11 cellular contexts compared by ENCODE assay signal in genomic region chr20:59820204-59821041, GRCh38.
DNase-seq lines count a peak whose midpoint lies in the region; ATAC-seq and TF ChIP-seq lines count a peak whose summit lies in the region.
"Had no signal": no experiment of that assay in that cellular context is flagged by ENCODE, and none has a peak within 500 bp of the region (broad histone marks: within the 10 kb centered on the region; RNA-seq: fewer than 3 reads in every experiment).

No MANE protein-coding gene starts in this region.

- no peak for TF ChIP-seq POLR2A in Peyer's patch (IDR thresholded peaks at IDR 0.05)

- no peak overlapping the region for H2AFZ ChIP-seq in Karpas-422 (ENCODE audit: low read length)
- H2AFZ ChIP-seq: parathyroid adenoma had no signal

- H3K4me3 ChIP-seq in Peyer's patch (no peak overlapping the region), Karpas-422 (ENCODE audit: low read length) (no peak overlapping the region)

- H3K27me3 Mint-ChIP-seq in stimulated activated memory B cell treated with anti-CD40 and anti-IgM and Interleukin-4, amounts not matched to agents 10 μg/mL and 1 μg/mL and 100 μg/mL, for 72 hours = peaks cover 10% of the 10 kb centered on the region

- no peak overlapping the region for H3K9ac ChIP-seq in Karpas-422 (ENCODE audit: low read length)
- H3K9ac ChIP-seq: parathyroid adenoma had no signal

- H3K36me3 Mint-ChIP-seq in stimulated activated memory B cell treated with anti-CD40 and anti-IgM and Interleukin-4, amounts not matched to agents 10 μg/mL and 1 μg/mL and 100 μg/mL, for 72 hours = no peaks in the 10 kb centered on the region

- H3K4me2 ChIP-seq in Karpas-422 (ENCODE audit: low read depth, low read length, poor library complexity, severe bottlenecking) = no peak overlapping the region

- H3K79me2 ChIP-seq in Karpas-422 (ENCODE audit: low read length) = no peaks in the 10 kb centered on the region
- H3K79me2 ChIP-seq: parathyroid adenoma had no signal

- H3K9me3 ChIP-seq in Peyer's patch (no peaks in the 10 kb centered on the region), Karpas-422 (ENCODE audit: low read length) (no peaks in the 10 kb centered on the region)

- H3K9me2 ChIP-seq in Karpas-422 (replicated peaks; ENCODE audit: insufficient read depth, low read length) = no peaks in the 10 kb centered on the region

- H3K4me1 ChIP-seq in Peyer's patch (peaks cover 0 to 28% (median 4%) of the 10 kb centered on the region in 4 donors), Karpas-422 (ENCODE audit: low read length) (no peaks in the 10 kb centered on the region)
- H3K4me1 ChIP-seq: parathyroid adenoma had no signal

- no peak for TF ChIP-seq CTCF in Peyer's patch (IDR thresholded peaks at IDR 0.05)

- H3K4me1 Mint-ChIP-seq in stimulated activated memory B cell treated with anti-CD40 and anti-IgM and Interleukin-4, amounts not matched to agents 10 μg/mL and 1 μg/mL and 100 μg/mL, for 72 hours = no peaks in the 10 kb centered on the region

- H3K27me3 ChIP-seq in Peyer's patch (no peaks in the 10 kb centered on the region), Karpas-422 (ENCODE audit: low read length) (no peaks in the 10 kb centered on the region)

- DNase-seq in NCI-H1105 treated with DMSO at 0.1 percent for 48 hours (lab: John Stamatoyannopoulos, UW) (peak; percentile 88), Peyer's patch (peak; percentile 13 to 74 (median 68)), left ventricle myocardium superior (peak; percentile 84), mesenteric fat pad (ENCODE audit: low spot score) (no peak), Karpas-422 (no peak)
- DNase-seq: foreskin fibroblast, GDM1, NCI-H1048 had no signal

- H3K4me3 Mint-ChIP-seq in stimulated activated memory B cell treated with anti-CD40 and anti-IgM and Interleukin-4, amounts not matched to agents 10 μg/mL and 1 μg/mL and 100 μg/mL, for 72 hours = no peak overlapping the region

- peak overlapping the region in 1 of 4 donors; percentile 25 for H3K27ac ChIP-seq in Peyer's patch
- no peak overlapping the region for H3K27ac ChIP-seq in Karpas-422 (ENCODE audit: low read length)
- H3K27ac ChIP-seq: parathyroid adenoma had no signal

- ATAC-seq in left ventricle myocardium superior (peak; percentile 87), GM19452 (IDR thresholded peaks at IDR 0.05; ENCODE audit: unreplicated experiment) (no peak)
- ATAC-seq in stimulated activated memory B cell treated with anti-CD40 and anti-IgM and Interleukin-4, amounts not matched to agents 10 μg/mL and 1 μg/mL and 100 μg/mL, for 72 hours = peak; percentile 11

- intact Hi-C loops in left ventricle myocardium superior (cut with micrococcal nuclease) = no loop called here

- no peaks in the 10 kb centered on the region for H3K9me3 Mint-ChIP-seq in stimulated activated memory B cell treated with anti-CD40 and anti-IgM and Interleukin-4, amounts not matched to agents 10 μg/mL and 1 μg/mL and 100 μg/mL, for 72 hours

- H3K36me3 ChIP-seq in Peyer's patch = no peaks in the 10 kb centered on the region
- no peaks in the 10 kb centered on the region for H3K36me3 ChIP-seq in Karpas-422 (ENCODE audit: insufficient read depth, low read length)

- H4K20me1 ChIP-seq in Karpas-422 (ENCODE audit: insufficient read depth, low read depth, low read length) = no peaks in the 10 kb centered on the region

- H3K27ac Mint-ChIP-seq in stimulated activated memory B cell treated with anti-CD40 and anti-IgM and Interleukin-4, amounts not matched to agents 10 μg/mL and 1 μg/mL and 100 μg/mL, for 72 hours = no peak overlapping the region

Comparison
In these comparisons a context has a peak if more than half of its experiments do, and no peak if none do; other contexts are left out.
1. DNase-seq: peak in NCI-H1105 treated with DMSO at 0.1 percent for 48 hours (single experiment), Peyer's patch (3 of 3) and left ventricle myocardium superior (single experiment); none in mesenteric fat pad (single experiment) and Karpas-422 (single experiment).